ENCODE assay signal across 22 cellular contexts in genomic region chr12:93796719-93797118, GRCh38.
"Had no signal": no experiment of that assay in that cellular context is flagged by ENCODE, and none has a peak within 500 bp of the region (broad histone marks: within the 10 kb centered on the region; RNA-seq: fewer than 3 reads in every experiment).

No MANE protein-coding gene starts in this region.

- H3K9ac ChIP-seq: KMS-11 had no signal

- H3K4me3 ChIP-seq: K562 had no signal

- DNase-seq: Kasumi-1, MV-4-11, NCI-H1048, NCI-H1105, NCI-H1417, NCI-H1436 treated with DMSO at 0.1 percent for 48 hours, NCI-H1694, NCI-H187 treated with DMSO at 0.1 percent for 48 hours, NCI-H2029 treated with DMSO at 0.1 percent for 48 hours, NCI-H2171 treated with DMSO at 0.1 percent for 48 hours, NCI-H345, NCI-H446 treated with DMSO at 0.1 percent for 48 hours, NCI-H510A treated with DMSO at 0.1 percent for 48 hours, NCI-H526 treated with DMSO at 0.1 percent for 48 hours, NCI-H774, RPMI8226, SHP77 had no signal

- ATAC-seq: HepG2, K562, SK-N-SH treated with all-trans-retinoic acid at 6 μM for 48 hours had no signal

- H3K27me3 Mint-ChIP-seq: IgD-negative memory B cell had no signal

- H3K4me2 ChIP-seq: KMS-11 had no signal

- H3K27ac ChIP-seq: KMS-11 had no signal

- H3K27ac Mint-ChIP-seq: IgD-negative memory B cell had no signal
